8 cellular contexts compared by ENCODE assay signal in the genomic region with DNA sequence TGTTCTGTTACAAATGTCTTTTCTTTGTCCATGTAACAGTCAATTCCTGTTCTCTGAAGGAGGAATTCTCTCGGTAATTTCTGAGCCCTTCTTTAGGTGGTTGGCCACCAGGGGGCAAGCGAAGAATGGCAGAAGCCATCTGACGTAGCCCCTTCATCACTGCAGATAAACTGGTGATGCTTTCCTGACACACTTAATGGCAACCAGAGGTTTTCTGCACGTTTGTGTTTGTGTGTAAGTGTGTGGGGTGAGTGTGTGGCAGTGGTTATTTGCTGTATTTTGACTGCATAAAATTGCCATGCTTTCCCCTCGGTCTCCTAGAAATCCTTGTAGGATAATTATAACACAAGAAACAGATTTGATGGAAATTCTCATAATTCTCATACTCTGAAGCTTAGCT.
DNase-seq lines count a peak whose midpoint lies in the region; ATAC-seq and TF ChIP-seq lines count a peak whose summit lies in the region.

No MANE protein-coding gene starts in this region.

- H3K36me3 ChIP-seq in MG63: no peaks in the 10 kb centered on the region
- no peaks in the 10 kb centered on the region for H3K36me3 ChIP-seq in adipocyte (ENCODE audit: control insufficient read depth, insufficient read depth, low read length, severe bottlenecking)

- intact Hi-C loops in left ventricle myocardium superior (cut with micrococcal nuclease): loop anchor here (2.0 to 10.0 kb wide), 3 partner anchors 64 to 322 kb away; a partner anchor contains a TSS

- ATAC-seq in GM19463 (IDR thresholded peaks at IDR 0.05; ENCODE audit: unreplicated experiment) (peak; percentile 74), left ventricle myocardium superior (peak; percentile 64)

- no peaks in the 10 kb centered on the region for H3K4me1 ChIP-seq in adipocyte (ENCODE audit: control insufficient read depth, insufficient read depth, low read length)

- H3K27me3 ChIP-seq in MG63 (no peaks in the 10 kb centered on the region), adipocyte (replicated peaks; ENCODE audit: control insufficient read depth, insufficient read depth, low read length) (peaks cover 5% of the 10 kb centered on the region)

- no peaks in the 10 kb centered on the region for H3K9me3 ChIP-seq in MG63
- no peaks in the 10 kb centered on the region for H3K9me3 ChIP-seq in adipocyte (ENCODE audit: control insufficient read depth, low read length)

- H3K4me3 ChIP-seq in MG63 (no peak overlapping the region), adipocyte (ENCODE audit: low read length) (no peak overlapping the region), retinal pigment epithelial cell (ENCODE audit: low read length) (no peak overlapping the region)

- H3K9ac ChIP-seq in adipocyte (ENCODE audit: low read length): no peak overlapping the region

- peak; percentile 91 for TF ChIP-seq CTCF in retinal pigment epithelial cell (conservative IDR thresholded peaks at IDR 0.05; ENCODE audit: low read depth, low read length)

- peak; percentile 74 for DNase-seq in COLO668 (lab: John Stamatoyannopoulos, UW; ENCODE audit: unreplicated experiment)
- DNase-seq in MG63: peak; percentile 54
- peak; percentile 12 to 34 for DNase-seq in SW 1271 (lab: John Stamatoyannopoulos, UW)
- DNase-seq in adipocyte (ENCODE audit: low read depth): peak; percentile 93
- DNase-seq in left ventricle myocardium superior: peak; percentile 87
- peak; percentile 42 for DNase-seq in retinal pigment epithelial cell (ENCODE audit: low read depth)
- no peak for DNase-seq in mesenteric fat pad (ENCODE audit: low spot score)
